Comparison of ENCODE assay signal across 34 cellular contexts in genomic region chr19:32666084-32666483, GRCh38. TPM values are rescaled to one million over a fixed set of nuclear protein-coding genes. Genes with fewer than 3 reads are reported as not detected.
"Had no signal": no experiment of that assay in that cellular context is flagged by ENCODE, and none has a peak within 500 bp of the region (broad histone marks: within the 10 kb centered on the region; RNA-seq: fewer than 3 reads in every experiment).

No MANE protein-coding gene starts in this region.

- H3K27me3 Mint-ChIP-seq: activated CD4-positive, alpha-beta memory T cell treated with anti-CD3 and anti-CD28 coated beads, Interleukin-2, amount 10 ng/mL, durations not matched to agents 7 days and 5 days; activated CD8-positive, alpha-beta memory T cell treated with anti-CD3 and anti-CD28 coated beads, Interleukin-2, amount 10 ng/mL, durations not matched to agents 7 days and 5 days; activated naive CD4-positive, alpha-beta T cell treated with anti-CD3 and anti-CD28 coated beads, Interleukin-2, amount 10 ng/mL, durations not matched to agents 7 days and 5 days; activated naive CD8-positive, alpha-beta T cell; activated naive CD8-positive, alpha-beta T cell treated with anti-CD3 and anti-CD28 coated beads, Interleukin-2, amount 50 U/mL, for 24 hours; brain had no signal

- H3K9me3 Mint-ChIP-seq: activated CD4-positive, alpha-beta memory T cell treated with anti-CD3 and anti-CD28 coated beads, Interleukin-2, amount 10 ng/mL, durations not matched to agents 7 days and 5 days; activated naive CD4-positive, alpha-beta T cell treated with anti-CD3 and anti-CD28 coated beads, Interleukin-2, amount 10 ng/mL, durations not matched to agents 7 days and 5 days; activated naive CD8-positive, alpha-beta T cell treated with anti-CD3 and anti-CD28 coated beads, Interleukin-2, amount 50 U/mL, for 24 hours had no signal

- H3K27me3 ChIP-seq: MG63, Peyer's patch had no signal

- H3K9me3 ChIP-seq: MG63, Peyer's patch had no signal

- H3K4me3 ChIP-seq: K562, MG63, Peyer's patch had no signal

- H3K27ac ChIP-seq: Peyer's patch, WERI-Rb-1 had no signal

- H3K4me3 Mint-ChIP-seq: activated CD4-positive, alpha-beta memory T cell treated with anti-CD3 and anti-CD28 coated beads, Interleukin-2, amount 10 ng/mL, durations not matched to agents 7 days and 5 days; activated CD8-positive, alpha-beta memory T cell treated with anti-CD3 and anti-CD28 coated beads, Interleukin-2, amount 10 ng/mL, durations not matched to agents 7 days and 5 days; activated naive CD4-positive, alpha-beta T cell treated with anti-CD3 and anti-CD28 coated beads, Interleukin-2, amount 10 ng/mL, durations not matched to agents 7 days and 5 days; activated naive CD8-positive, alpha-beta T cell; activated naive CD8-positive, alpha-beta T cell treated with anti-CD3 and anti-CD28 coated beads, Interleukin-2, amount 50 U/mL, for 24 hours; brain had no signal

- DNase-seq: activated CD4-positive, alpha-beta memory T cell treated with anti-CD3 and anti-CD28 coated beads, Interleukin-2, amount 10 ng/mL, durations not matched to agents 7 days and 5 days; activated CD4-positive, alpha-beta T cell treated with anti-CD3 and anti-CD28 coated beads for 1 hour; activated CD4-positive, alpha-beta T cell treated with anti-CD3 and anti-CD28 coated beads for 48 hours; activated CD4-positive, CD25-positive, alpha-beta regulatory T cell; activated CD8-positive, alpha-beta memory T cell treated with anti-CD3 and anti-CD28 coated beads for 24 hours; activated CD8-positive, alpha-beta memory T cell treated with anti-CD3 and anti-CD28 coated beads, Interleukin-2, amount 10 ng/mL, durations not matched to agents 7 days and 5 days; activated CD8-positive, alpha-beta memory T cell treated with anti-CD3 and anti-CD28 coated beads, Interleukin-2, amount 50 U/mL, for 48 hours; activated effector memory CD4-positive, alpha-beta T cell treated with Interleukin-2 at 50 U/mL for 16 hours; activated naive CD4-positive, alpha-beta T cell treated with anti-CD3 and anti-CD28 coated beads, Interleukin-2, amount 10 ng/mL, durations not matched to agents 7 days and 5 days; activated naive CD8-positive, alpha-beta T cell treated with anti-CD3 and anti-CD28 coated beads, Interleukin-2, amount 50 U/mL, for 24 hours; activated T-cell treated with anti-CD3 and anti-CD28 coated beads, Interleukin-2, amount 50 U/mL, for 48 hours; anterior cingulate cortex; central memory CD4-positive, alpha-beta T cell; MG63; NCI-H1048; NCI-H1105 treated with DMSO at 0.1 percent for 48 hours; NCI-H1436; NCI-H1694; NCI-H1930; NCI-H2081 treated with DMSO at 0.1 percent for 48 hours; NCI-H345; NCI-H526; NCI-H748 treated with DMSO at 0.1 percent for 48 hours; NK-92 treated with Interleukin-12 subunit alpha and Interleukin-12 subunit beta, amount 100 ng/mL, for 24 hours; PC-3; RPMI8226; T1000; WERI-Rb-1 had no signal

- H3K36me3 ChIP-seq: Peyer's patch, WERI-Rb-1 had no signal

- H3K27ac Mint-ChIP-seq: activated CD4-positive, alpha-beta memory T cell treated with anti-CD3 and anti-CD28 coated beads, Interleukin-2, amount 10 ng/mL, durations not matched to agents 7 days and 5 days; activated CD8-positive, alpha-beta memory T cell treated with anti-CD3 and anti-CD28 coated beads, Interleukin-2, amount 10 ng/mL, durations not matched to agents 7 days and 5 days; activated naive CD4-positive, alpha-beta T cell treated with anti-CD3 and anti-CD28 coated beads, Interleukin-2, amount 10 ng/mL, durations not matched to agents 7 days and 5 days; activated naive CD8-positive, alpha-beta T cell; activated naive CD8-positive, alpha-beta T cell treated with anti-CD3 and anti-CD28 coated beads, Interleukin-2, amount 50 U/mL, for 24 hours; brain had no signal

- ATAC-seq: activated CD8-positive, alpha-beta memory T cell treated with anti-CD3 and anti-CD28 coated beads, Interleukin-2, amount 10 ng/mL, durations not matched to agents 7 days and 5 days; activated naive CD8-positive, alpha-beta T cell treated with anti-CD3 and anti-CD28 coated beads, Interleukin-2, amount 50 U/mL, for 24 hours; K562; PC-3 had no signal

RNA-seq across cellular contexts. Expression of gene RGS9BP, which starts 9.6 kb away (rescaled TPM):
- total RNA-seq: T-helper 1 cell treated with Interleukin-12 subunit alpha and Interleukin-12 subunit beta and Interleukin-4 antibody, amounts not matched to agents 30 ng/mL and 1 ng/mL, for 36 hours had no signal

RNA-seq across cellular contexts. Expression of gene TDRD12, which starts 53.5 kb away (rescaled TPM):
- total RNA-seq: K562, NCI-H460, PC-3 had no signal
